1 cellular context compared by ENCODE assay signal in genomic region chr6:69232506-69233194, GRCh38.
TF ChIP-seq lines count a peak whose summit lies in the region.

No MANE protein-coding gene starts in this region.

TF ChIP-seq in K562, 482 proteins besides CTCF, POLR2A, EP300 and RAD21 (continued from another document and continues in another):
- TF ChIP-seq SREBF2 (CRISPR knock-in tag; IDR thresholded peaks at IDR 0.05), result no peak
- TF ChIP-seq, protein P1, sequence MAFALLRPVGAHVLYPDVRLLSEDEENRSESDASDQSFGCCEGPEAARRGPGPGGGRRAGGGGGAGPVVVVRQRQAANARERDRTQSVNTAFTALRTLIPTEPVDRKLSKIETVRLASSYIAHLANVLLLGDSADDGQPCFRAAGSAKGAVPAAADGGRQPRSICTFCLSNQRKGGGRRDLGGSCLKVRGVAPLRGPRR (CRISPR knock-in tag; IDR thresholded peaks at IDR 0.05), result no peak
- no peak for TF ChIP-seq U2AF2 (optimal IDR thresholded peaks at IDR 0.05; ENCODE audit: low read depth, low read length)
- TF ChIP-seq MCM3 (IDR thresholded peaks at IDR 0.05), result no peak
- TF ChIP-seq, protein P2, sequence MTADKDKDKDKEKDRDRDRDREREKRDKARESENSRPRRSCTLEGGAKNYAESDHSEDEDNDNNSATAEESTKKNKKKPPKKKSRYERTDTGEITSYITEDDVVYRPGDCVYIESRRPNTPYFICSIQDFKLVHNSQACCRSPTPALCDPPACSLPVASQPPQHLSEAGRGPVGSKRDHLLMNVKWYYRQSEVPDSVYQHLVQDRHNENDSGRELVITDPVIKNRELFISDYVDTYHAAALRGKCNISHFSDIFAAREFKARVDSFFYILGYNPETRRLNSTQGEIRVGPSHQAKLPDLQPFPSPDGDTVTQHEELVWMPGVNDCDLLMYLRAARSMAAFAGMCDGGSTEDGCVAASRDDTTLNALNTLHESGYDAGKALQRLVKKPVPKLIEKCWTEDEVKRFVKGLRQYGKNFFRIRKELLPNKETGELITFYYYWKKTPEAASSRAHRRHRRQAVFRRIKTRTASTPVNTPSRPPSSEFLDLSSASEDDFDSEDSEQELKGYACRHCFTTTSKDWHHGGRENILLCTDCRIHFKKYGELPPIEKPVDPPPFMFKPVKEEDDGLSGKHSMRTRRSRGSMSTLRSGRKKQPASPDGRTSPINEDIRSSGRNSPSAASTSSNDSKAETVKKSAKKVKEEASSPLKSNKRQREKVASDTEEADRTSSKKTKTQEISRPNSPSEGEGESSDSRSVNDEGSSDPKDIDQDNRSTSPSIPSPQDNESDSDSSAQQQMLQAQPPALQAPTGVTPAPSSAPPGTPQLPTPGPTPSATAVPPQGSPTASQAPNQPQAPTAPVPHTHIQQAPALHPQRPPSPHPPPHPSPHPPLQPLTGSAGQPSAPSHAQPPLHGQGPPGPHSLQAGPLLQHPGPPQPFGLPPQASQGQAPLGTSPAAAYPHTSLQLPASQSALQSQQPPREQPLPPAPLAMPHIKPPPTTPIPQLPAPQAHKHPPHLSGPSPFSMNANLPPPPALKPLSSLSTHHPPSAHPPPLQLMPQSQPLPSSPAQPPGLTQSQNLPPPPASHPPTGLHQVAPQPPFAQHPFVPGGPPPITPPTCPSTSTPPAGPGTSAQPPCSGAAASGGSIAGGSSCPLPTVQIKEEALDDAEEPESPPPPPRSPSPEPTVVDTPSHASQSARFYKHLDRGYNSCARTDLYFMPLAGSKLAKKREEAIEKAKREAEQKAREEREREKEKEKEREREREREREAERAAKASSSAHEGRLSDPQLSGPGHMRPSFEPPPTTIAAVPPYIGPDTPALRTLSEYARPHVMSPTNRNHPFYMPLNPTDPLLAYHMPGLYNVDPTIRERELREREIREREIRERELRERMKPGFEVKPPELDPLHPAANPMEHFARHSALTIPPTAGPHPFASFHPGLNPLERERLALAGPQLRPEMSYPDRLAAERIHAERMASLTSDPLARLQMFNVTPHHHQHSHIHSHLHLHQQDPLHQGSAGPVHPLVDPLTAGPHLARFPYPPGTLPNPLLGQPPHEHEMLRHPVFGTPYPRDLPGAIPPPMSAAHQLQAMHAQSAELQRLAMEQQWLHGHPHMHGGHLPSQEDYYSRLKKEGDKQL (CRISPR knock-in tag; IDR thresholded peaks at IDR 0.05; ENCODE audit: borderline replicate concordance), result no peak
- TF ChIP-seq JUN (IDR thresholded peaks at IDR 0.05; ENCODE audit: borderline replicate concordance, low read depth, low read length), result peak; percentile 29; the same call in 1 of the 2 replicates
- no peak for TF ChIP-seq JUN (CRISPR knock-in tag; IDR thresholded peaks at IDR 0.05; ENCODE audit: borderline replicate concordance)
- no peak for TF ChIP-seq IRF1 (CRISPR knock-in tag; IDR thresholded peaks at IDR 0.05; ENCODE audit: borderline replicate concordance)
- TF ChIP-seq ZNF780A (CRISPR knock-in tag; IDR thresholded peaks at IDR 0.05), result no peak
- TF ChIP-seq ZNF133 (CRISPR knock-in tag; IDR thresholded peaks at IDR 0.05), result no peak
- TF ChIP-seq ZFX (CRISPR knock-in tag; IDR thresholded peaks at IDR 0.05), result no peak
- TF ChIP-seq, protein P3, sequence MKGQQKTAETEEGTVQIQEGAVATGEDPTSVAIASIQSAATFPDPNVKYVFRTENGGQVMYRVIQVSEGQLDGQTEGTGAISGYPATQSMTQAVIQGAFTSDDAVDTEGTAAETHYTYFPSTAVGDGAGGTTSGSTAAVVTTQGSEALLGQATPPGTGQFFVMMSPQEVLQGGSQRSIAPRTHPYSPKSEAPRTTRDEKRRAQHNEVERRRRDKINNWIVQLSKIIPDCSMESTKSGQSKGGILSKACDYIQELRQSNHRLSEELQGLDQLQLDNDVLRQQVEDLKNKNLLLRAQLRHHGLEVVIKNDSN (CRISPR knock-in tag; IDR thresholded peaks at IDR 0.05), result no peak
- TF ChIP-seq CSDE1 (IDR thresholded peaks at IDR 0.05), result no peak
- TF ChIP-seq ZNF740 (CRISPR knock-in tag; IDR thresholded peaks at IDR 0.05), result no peak
- no peak for TF ChIP-seq ZNF740 (tag; IDR thresholded peaks at IDR 0.05)
- TF ChIP-seq KLF1 (tag; IDR thresholded peaks at IDR 0.05), result no peak
- no peak for TF ChIP-seq ELF1 (tag; IDR thresholded peaks at IDR 0.05)
- peak; percentile 91 for TF ChIP-seq ZNF511 (CRISPR knock-in tag; IDR thresholded peaks at IDR 0.05)
- no peak for TF ChIP-seq MXD1 (CRISPR knock-in tag; IDR thresholded peaks at IDR 0.05; ENCODE audit: borderline replicate concordance, poor library complexity, severe bottlenecking)
- peak; percentile 90 for TF ChIP-seq NCOA6 (IDR thresholded peaks at IDR 0.05)
- TF ChIP-seq NCOA1 (IDR thresholded peaks at IDR 0.05; ENCODE audit: low read depth), result peak; percentile 95
- TF ChIP-seq ZEB2 (IDR thresholded peaks at IDR 0.05), result no peak
- TF ChIP-seq TEAD1 (CRISPR knock-in tag; IDR thresholded peaks at IDR 0.05), result no peak
- TF ChIP-seq SIN3A (IDR thresholded peaks at IDR 0.05; ENCODE audit: borderline replicate concordance in 2 of 2, control insufficient read depth in 1 of 2, low read depth in 2 of 2, low read length in 2 of 2), result peak; percentile 38 to 98; a peak in 2 of 4 replicates
- TF ChIP-seq, protein P4, sequence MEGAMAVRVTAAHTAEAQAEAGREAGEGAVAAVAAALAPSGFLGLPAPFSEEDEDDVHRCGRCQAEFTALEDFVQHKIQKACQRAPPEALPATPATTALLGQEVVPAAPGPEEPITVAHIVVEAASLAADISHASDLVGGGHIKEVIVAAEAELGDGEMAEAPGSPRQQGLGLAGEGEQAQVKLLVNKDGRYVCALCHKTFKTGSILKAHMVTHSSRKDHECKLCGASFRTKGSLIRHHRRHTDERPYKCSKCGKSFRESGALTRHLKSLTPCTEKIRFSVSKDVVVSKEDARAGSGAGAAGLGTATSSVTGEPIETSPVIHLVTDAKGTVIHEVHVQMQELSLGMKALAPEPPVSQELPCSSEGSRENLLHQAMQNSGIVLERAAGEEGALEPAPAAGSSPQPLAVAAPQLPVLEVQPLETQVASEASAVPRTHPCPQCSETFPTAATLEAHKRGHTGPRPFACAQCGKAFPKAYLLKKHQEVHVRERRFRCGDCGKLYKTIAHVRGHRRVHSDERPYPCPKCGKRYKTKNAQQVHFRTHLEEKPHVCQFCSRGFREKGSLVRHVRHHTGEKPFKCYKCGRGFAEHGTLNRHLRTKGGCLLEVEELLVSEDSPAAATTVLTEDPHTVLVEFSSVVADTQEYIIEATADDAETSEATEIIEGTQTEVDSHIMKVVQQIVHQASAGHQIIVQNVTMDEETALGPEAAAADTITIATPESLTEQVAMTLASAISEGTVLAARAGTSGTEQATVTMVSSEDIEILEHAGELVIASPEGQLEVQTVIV (CRISPR knock-in tag; IDR thresholded peaks at IDR 0.05; ENCODE audit: borderline replicate concordance), result no peak
- TF ChIP-seq TAF9B (IDR thresholded peaks at IDR 0.05; ENCODE audit: partially characterized antibody), result no peak
- no peak for TF ChIP-seq ZNF717 (CRISPR knock-in tag; IDR thresholded peaks at IDR 0.05)
- 0 out of 2 replicates have a peak, but pooled peaks have one; percentile 23 for TF ChIP-seq ZNF263 (CRISPR knock-in tag; IDR thresholded peaks at IDR 0.05; ENCODE audit: borderline replicate concordance)
- TF ChIP-seq ZFP30 (CRISPR knock-in tag; IDR thresholded peaks at IDR 0.05; ENCODE audit: borderline replicate concordance), result no peak
- 0 out of 2 replicates have a peak, but pooled peaks have one; percentile 17 for TF ChIP-seq VEZF1 (CRISPR knock-in tag; IDR thresholded peaks at IDR 0.05)
- no peak for TF ChIP-seq BMI1 (IDR thresholded peaks at IDR 0.05; ENCODE audit: low read length)
- TF ChIP-seq OTX1 (CRISPR knock-in tag; IDR thresholded peaks at IDR 0.05), result no peak
- TF ChIP-seq CREBBP (IDR thresholded peaks at IDR 0.05; ENCODE audit: low read depth, low read length), result no peak
- TF ChIP-seq, protein P5, sequence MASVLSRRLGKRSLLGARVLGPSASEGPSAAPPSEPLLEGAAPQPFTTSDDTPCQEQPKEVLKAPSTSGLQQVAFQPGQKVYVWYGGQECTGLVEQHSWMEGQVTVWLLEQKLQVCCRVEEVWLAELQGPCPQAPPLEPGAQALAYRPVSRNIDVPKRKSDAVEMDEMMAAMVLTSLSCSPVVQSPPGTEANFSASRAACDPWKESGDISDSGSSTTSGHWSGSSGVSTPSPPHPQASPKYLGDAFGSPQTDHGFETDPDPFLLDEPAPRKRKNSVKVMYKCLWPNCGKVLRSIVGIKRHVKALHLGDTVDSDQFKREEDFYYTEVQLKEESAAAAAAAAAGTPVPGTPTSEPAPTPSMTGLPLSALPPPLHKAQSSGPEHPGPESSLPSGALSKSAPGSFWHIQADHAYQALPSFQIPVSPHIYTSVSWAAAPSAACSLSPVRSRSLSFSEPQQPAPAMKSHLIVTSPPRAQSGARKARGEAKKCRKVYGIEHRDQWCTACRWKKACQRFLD (CRISPR knock-in tag; IDR thresholded peaks at IDR 0.05), result peak; percentile 84
- TF ChIP-seq EP400 (IDR thresholded peaks at IDR 0.05), result no peak
- TF ChIP-seq NBN (IDR thresholded peaks at IDR 0.05; ENCODE audit: low read depth), result no peak
- TF ChIP-seq NR3C1 (CRISPR knock-in tag; IDR thresholded peaks at IDR 0.05), result peak; percentile 88; the same call in 1 of the 2 replicates
- TF ChIP-seq, protein P6, sequence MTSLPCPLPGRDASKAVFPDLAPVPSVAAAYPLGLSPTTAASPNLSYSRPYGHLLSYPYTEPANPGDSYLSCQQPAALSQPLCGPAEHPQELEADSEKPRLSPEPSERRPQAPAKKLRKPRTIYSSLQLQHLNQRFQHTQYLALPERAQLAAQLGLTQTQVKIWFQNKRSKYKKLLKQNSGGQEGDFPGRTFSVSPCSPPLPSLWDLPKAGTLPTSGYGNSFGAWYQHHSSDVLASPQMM (CRISPR knock-in tag; IDR thresholded peaks at IDR 0.05), result no peak
- no peak for TF ChIP-seq YBX1 (IDR thresholded peaks at IDR 0.05)
- TF ChIP-seq SETDB1 (IDR thresholded peaks at IDR 0.05; ENCODE audit: low read length), result no peak
- TF ChIP-seq ARID4B (CRISPR knock-in tag; IDR thresholded peaks at IDR 0.05), result 0 out of 2 replicates have a peak, but pooled peaks have one; percentile 39
- no peak for TF ChIP-seq SMAD4 (CRISPR knock-in tag; conservative IDR thresholded peaks at IDR 0.05)
- TF ChIP-seq CAMTA2 (CRISPR knock-in tag; conservative IDR thresholded peaks at IDR 0.05), result no peak
- no peak for TF ChIP-seq EWSR1 (IDR thresholded peaks at IDR 0.05; ENCODE audit: borderline replicate concordance, low read depth, partially characterized antibody)
